9 cellular contexts compared by ENCODE assay signal in the genomic region with DNA sequence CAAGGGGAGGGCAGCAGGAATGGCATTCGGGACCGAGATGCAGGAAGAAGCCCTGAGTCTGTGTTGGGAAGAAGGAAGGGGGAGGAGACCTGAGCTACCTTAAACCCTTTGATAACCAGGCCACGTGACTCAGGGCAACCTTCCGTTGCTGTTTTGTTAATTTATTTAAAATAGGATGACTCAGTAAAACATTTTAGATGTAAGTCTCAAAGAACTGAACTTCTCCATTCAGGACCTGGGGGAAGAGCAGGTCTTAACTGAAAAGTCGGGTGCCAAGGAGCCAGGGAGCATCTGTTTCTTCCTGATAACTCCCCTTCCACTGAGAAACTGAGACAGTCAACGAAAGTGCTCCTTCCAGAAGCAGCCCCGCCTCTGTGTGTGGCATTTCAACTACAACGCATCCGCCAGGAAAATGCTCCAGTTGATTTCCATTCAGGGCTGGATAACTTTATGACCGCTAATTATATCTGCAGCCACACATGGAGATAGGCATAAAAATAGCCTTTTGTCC.
DNase-seq lines count a peak whose midpoint lies in the region; ATAC-seq and TF ChIP-seq lines count a peak whose summit lies in the region.
"Had no signal": no experiment of that assay in that cellular context is flagged by ENCODE, and none has a peak within 500 bp of the region (broad histone marks: within the 10 kb centered on the region; RNA-seq: fewer than 3 reads in every experiment).

No MANE protein-coding gene starts in this region.

- peaks cover 61 to 68% (median 62%) of the 10 kb centered on the region in 3 donors for H3K4me1 Mint-ChIP-seq in IgD-negative memory B cell
- H3K4me1 Mint-ChIP-seq in activated CD8-positive, alpha-beta T cell treated with anti-CD3 and anti-CD28 coated beads for 36 hours (ENCODE audit: low read depth): peaks cover 52% of the 10 kb centered on the region
- peaks cover 72% of the 10 kb centered on the region for H3K4me1 Mint-ChIP-seq in stimulated activated memory B cell treated with anti-CD40 and anti-IgM and Interleukin-4, amounts not matched to agents 10 μg/mL and 1 μg/mL and 100 μg/mL, for 72 hours

- H3K27me3 Mint-ChIP-seq in IgD-negative memory B cell: peaks cover 3% of the 10 kb centered on the region
- no peaks in the 10 kb centered on the region for H3K27me3 Mint-ChIP-seq in activated CD8-positive, alpha-beta T cell treated with anti-CD3 and anti-CD28 coated beads for 36 hours
- no peaks in the 10 kb centered on the region for H3K27me3 Mint-ChIP-seq in stimulated activated memory B cell treated with anti-CD40 and anti-IgM and Interleukin-4, amounts not matched to agents 10 μg/mL and 1 μg/mL and 100 μg/mL, for 72 hours

- H3K36me3 ChIP-seq in MG63: no peaks in the 10 kb centered on the region

- no peak for ATAC-seq in activated CD8-positive, alpha-beta T cell treated with anti-CD3 and anti-CD28 coated beads for 36 hours
- no peak for ATAC-seq in stimulated activated memory B cell treated with anti-CD40 and anti-IgM and Interleukin-4, amounts not matched to agents 10 μg/mL and 1 μg/mL and 100 μg/mL, for 72 hours
- ATAC-seq in HG03565 (IDR thresholded peaks at IDR 0.05; ENCODE audit: unreplicated experiment): no peak

- no peaks in the 10 kb centered on the region for H3K27me3 ChIP-seq in MG63

- no peak for DNase-seq in activated CD8-positive, alpha-beta T cell treated with anti-CD3 and anti-CD28 coated beads for 36 hours
- peak; percentile 79 for DNase-seq in iPS DF 19.7 (ENCODE audit: low read depth, low spot score)
- DNase-seq in NCI-H345 (lab: John Stamatoyannopoulos, UW): no peak
- no peak for DNase-seq in MG63
- DNase-seq: activated CD4-positive, alpha-beta T cell treated with anti-CD3 and anti-CD28 coated beads, Interleukin-2, amount 50 U/mL, for 48 hours; NCI-H2171 treated with DMSO at 0.1 percent for 48 hours had no signal

- H3K9me3 ChIP-seq in MG63: no peaks in the 10 kb centered on the region

- peak overlapping the region; percentile 5 to 91 (median 43) for H3K27ac Mint-ChIP-seq in IgD-negative memory B cell
- peak overlapping the region; percentile 2 for H3K27ac Mint-ChIP-seq in activated CD8-positive, alpha-beta T cell treated with anti-CD3 and anti-CD28 coated beads for 36 hours
- peak overlapping the region; percentile 84 for H3K27ac Mint-ChIP-seq in stimulated activated memory B cell treated with anti-CD40 and anti-IgM and Interleukin-4, amounts not matched to agents 10 μg/mL and 1 μg/mL and 100 μg/mL, for 72 hours

- CTCF ChIA-PET in activated CD8-positive, alpha-beta T cell treated with anti-CD3 and anti-CD28 coated beads for 36 hours (lab: Charles Lee): interaction anchor here (1.0 kb wide), 1 partner anchor 122 kb away, joined by 4 read pairs; no protein-coding TSS in a partner anchor

- no peak for TF ChIP-seq CTCF in activated CD8-positive, alpha-beta T cell treated with anti-CD3 and anti-CD28 coated beads for 36 hours (IDR thresholded peaks at IDR 0.05)

- H3K9me3 Mint-ChIP-seq in IgD-negative memory B cell: no peaks in the 10 kb centered on the region
- H3K9me3 Mint-ChIP-seq in activated CD8-positive, alpha-beta T cell treated with anti-CD3 and anti-CD28 coated beads for 36 hours: no peaks in the 10 kb centered on the region
- H3K9me3 Mint-ChIP-seq in stimulated activated memory B cell treated with anti-CD40 and anti-IgM and Interleukin-4, amounts not matched to agents 10 μg/mL and 1 μg/mL and 100 μg/mL, for 72 hours: no peaks in the 10 kb centered on the region

- peak overlapping the region in 3 of 4 donors; percentile 55 to 84 (median 65) for H3K4me3 Mint-ChIP-seq in IgD-negative memory B cell
- no peak overlapping the region for H3K4me3 Mint-ChIP-seq in activated CD8-positive, alpha-beta T cell treated with anti-CD3 and anti-CD28 coated beads for 36 hours
- H3K4me3 Mint-ChIP-seq in stimulated activated memory B cell treated with anti-CD40 and anti-IgM and Interleukin-4, amounts not matched to agents 10 μg/mL and 1 μg/mL and 100 μg/mL, for 72 hours: peak overlapping the region; percentile 6

- intact Hi-C loops in activated CD8-positive, alpha-beta T cell treated with anti-CD3 and anti-CD28 coated beads for 36 hours (cut with micrococcal nuclease): no loop called here

- peaks cover 6% of the 10 kb centered on the region for H3K36me3 Mint-ChIP-seq in IgD-negative memory B cell
- peaks cover 44% of the 10 kb centered on the region for H3K36me3 Mint-ChIP-seq in activated CD8-positive, alpha-beta T cell treated with anti-CD3 and anti-CD28 coated beads for 36 hours (ENCODE audit: low read depth)
- peaks cover 53% of the 10 kb centered on the region for H3K36me3 Mint-ChIP-seq in stimulated activated memory B cell treated with anti-CD40 and anti-IgM and Interleukin-4, amounts not matched to agents 10 μg/mL and 1 μg/mL and 100 μg/mL, for 72 hours

- POLR2A ChIA-PET in activated CD8-positive, alpha-beta T cell treated with anti-CD3 and anti-CD28 coated beads for 36 hours (lab: Charles Lee): no interaction called here

- H3K4me3 ChIP-seq in MG63: no peak overlapping the region

Comparison
In these comparisons a context has a peak if more than half of its experiments do, and no peak if none do; other contexts are left out.
1. H3K27ac Mint-ChIP-seq: peak in every context shown above with its lines; median percentile 84 in stimulated activated memory B cell treated with anti-CD40 and anti-IgM and Interleukin-4, amounts not matched to agents 10 μg/mL and 1 μg/mL and 100 μg/mL, for 72 hours; 43 in IgD-negative memory B cell; 2 in activated CD8-positive, alpha-beta T cell treated with anti-CD3 and anti-CD28 coated beads for 36 hours.